9 cellular contexts compared by ENCODE assay signal in the genomic region with DNA sequence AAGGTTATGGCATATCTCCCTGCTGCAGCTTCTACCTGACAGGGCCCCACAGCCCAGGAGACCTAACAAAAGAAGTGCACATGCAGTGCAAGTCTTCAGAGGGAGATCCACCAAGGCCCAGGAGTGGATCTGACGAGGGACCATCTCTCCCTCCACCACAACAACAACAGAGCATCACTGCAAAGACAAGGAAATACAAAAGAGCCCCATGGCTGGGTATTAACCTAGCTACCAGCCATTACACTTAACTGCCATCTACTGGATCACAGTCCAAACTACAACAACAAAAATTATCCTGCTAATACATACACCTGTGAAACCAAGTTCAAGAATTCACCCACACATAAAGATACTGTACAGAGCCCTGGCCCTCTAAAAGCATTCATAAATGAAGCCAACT.
DNase-seq lines count a peak whose midpoint lies in the region; ATAC-seq, FAIRE-seq and TF ChIP-seq lines count a peak whose summit lies in the region.
"Had no signal": no experiment of that assay in that cellular context is flagged by ENCODE, and none has a peak within 500 bp of the region (broad histone marks: within the 10 kb centered on the region; RNA-seq: fewer than 3 reads in every experiment).

No MANE protein-coding gene starts in this region.

- H3K9me1 ChIP-seq in endothelial cell of umbilical vein (replicated peaks; ENCODE audit: control insufficient read depth, extremely low read depth, insufficient read depth, low read length): no peaks in the 10 kb centered on the region

- FAIRE-seq in endothelial cell of umbilical vein (lab: Jason Lieb, UNC): no peak

- H2AFZ ChIP-seq in KMS-11 (ENCODE audit: low read depth) (no peak overlapping the region), endothelial cell of umbilical vein (ENCODE audit: low read depth, low read length) (no peak overlapping the region)

- DNase-seq in AG09319 (ENCODE audit: extremely low read depth, low read depth): no peak
- DNase-seq in endothelial cell of umbilical vein (ENCODE audit: low read depth, low spot score): peak; percentile 21
- DNase-seq in inferior parietal cortex (ENCODE audit: extremely low spot score): no peak
- no peak for DNase-seq in activated naive CD4-positive, alpha-beta T cell (lab: John Stamatoyannopoulos, UW)
- DNase-seq in stimulated activated naive CD4-positive, alpha-beta T cell treated with Interleukin-2 at 50 U/mL for 16 hours (lab: John Stamatoyannopoulos, UW): no peak
- no peak for DNase-seq in right cardiac atrium
- DNase-seq: activated naive CD8-positive, alpha-beta T cell treated with anti-CD3 and anti-CD28 coated beads, Interleukin-2, amount 10 ng/mL, durations not matched to agents 7 days and 5 days had no signal

- H3K4me1 ChIP-seq in KMS-11 (ENCODE audit: low read depth, poor library complexity, severe bottlenecking): no peaks in the 10 kb centered on the region
- H3K4me1 ChIP-seq in endothelial cell of umbilical vein (ENCODE audit: control insufficient read depth, extremely low read depth, insufficient read depth, low read length): no peaks in the 10 kb centered on the region
- no peaks in the 10 kb centered on the region for H3K4me1 ChIP-seq in right cardiac atrium (ENCODE audit: control insufficient read depth, insufficient read depth, low read length)

- dilution Hi-C loops in endothelial cell of umbilical vein (cut with MboI; ENCODE audit: extremely low pct_ligation_motif_present, low sequenced_read_pairs): no loop called here

- POLR2A ChIA-PET in endothelial cell of umbilical vein (lab: Charles Lee): interaction anchor here (0.6 to 1.3 kb wide), 2 partner anchors 272 to 280 kb away, joined by 3 to 5 read pairs; a partner anchor contains a TSS

- no peak overlapping the region for H3K4me3 ChIP-seq in KMS-11 (IDR thresholded peaks at IDR 0.05; ENCODE audit: insufficient read depth, low read depth, low read length)
- H3K4me3 ChIP-seq in endothelial cell of umbilical vein (replicated peaks in 1 of 3; ENCODE audit: insufficient read depth in 1 of 3, low read depth in 1 of 3, low read length in 3 of 3): no peak overlapping the region
- no peak overlapping the region for H3K4me3 ChIP-seq in right cardiac atrium (ENCODE audit: low read length)

- H3K27me3 ChIP-seq in KMS-11 (ENCODE audit: insufficient read depth, low read depth): no peaks in the 10 kb centered on the region
- no peaks in the 10 kb centered on the region for H3K27me3 ChIP-seq in endothelial cell of umbilical vein (ENCODE audit: control insufficient read depth in 2 of 2, insufficient read depth in 2 of 2, low read length in 2 of 2)
- H3K27me3 ChIP-seq in right cardiac atrium (ENCODE audit: control insufficient read depth, insufficient read depth): no peaks in the 10 kb centered on the region

- H3K4me2 ChIP-seq in KMS-11 (no peak overlapping the region), endothelial cell of umbilical vein (ENCODE audit: insufficient read depth, low read length) (no peak overlapping the region)

- TF ChIP-seq POLR2A in endothelial cell of umbilical vein (IDR thresholded peaks at IDR 0.05; ENCODE audit: low read depth, low read length): no peak

- H3K79me2 ChIP-seq in KMS-11 (ENCODE audit: insufficient read depth, low read depth): no peaks in the 10 kb centered on the region
- H3K79me2 ChIP-seq in endothelial cell of umbilical vein (ENCODE audit: control insufficient read depth, insufficient read depth, low read length): no peaks in the 10 kb centered on the region

- no peaks in the 10 kb centered on the region for H3K9me3 ChIP-seq in endothelial cell of umbilical vein (replicated peaks; ENCODE audit: control insufficient read depth, insufficient read depth, low read length)
- no peaks in the 10 kb centered on the region for H3K9me3 ChIP-seq in right cardiac atrium (ENCODE audit: control insufficient read depth, low read length)

- H4K20me1 ChIP-seq in KMS-11 (ENCODE audit: insufficient read depth) (no peaks in the 10 kb centered on the region), endothelial cell of umbilical vein (replicated peaks; ENCODE audit: control insufficient read depth, extremely low read depth, insufficient read depth, low read length) (no peaks in the 10 kb centered on the region)

- WGBS in right cardiac atrium: 74% methylated on average over 1 of the region's 1 CpG

- intact Hi-C loops in endothelial cell of umbilical vein (cut with micrococcal nuclease) (loop anchor here (1.0 to 5.0 kb wide), 7 partner anchors 280 to 702 kb away; a partner anchor contains a TSS), right cardiac atrium (cut with DNase I) (no loop called here)

- TF ChIP-seq CTCF in AG09319 (IDR thresholded peaks at IDR 0.05; ENCODE audit: low read depth, low read length): peak; percentile 40
- TF ChIP-seq CTCF in KMS-11 (conservative IDR thresholded peaks at IDR 0.05; ENCODE audit: low read depth, low read length): peak; percentile 58
- TF ChIP-seq CTCF in endothelial cell of umbilical vein (IDR thresholded peaks at IDR 0.05; ENCODE audit: extremely low read depth in 1 of 2, insufficient read depth in 1 of 2, low read depth in 1 of 2, low read length in 2 of 2): peak; percentile 27 to 40

- no peak overlapping the region for H3K27ac ChIP-seq in KMS-11
- H3K27ac ChIP-seq in endothelial cell of umbilical vein (ENCODE audit: insufficient read depth, low read depth, low read length): no peak overlapping the region
- H3K27ac ChIP-seq in right cardiac atrium (ENCODE audit: low read length): no peak overlapping the region

- no peaks in the 10 kb centered on the region for H3K36me3 ChIP-seq in KMS-11 (ENCODE audit: insufficient read depth)
- H3K36me3 ChIP-seq in endothelial cell of umbilical vein (ENCODE audit: control insufficient read depth in 2 of 2, extremely low read depth in 1 of 2, insufficient read depth in 2 of 2, low read length in 2 of 2): no peaks in the 10 kb centered on the region

- BruUV-seq in endothelial cell of umbilical vein (replicated peaks; lab: Mats Ljungman, UMichigan): no TSS peak

- CTCF ChIA-PET in endothelial cell of umbilical vein (lab: Charles Lee): interaction anchor here (0.6 to 3.9 kb wide), 36 partner anchors 9 to 1398 kb away, joined by 3 to 38 read pairs (median 4); a partner anchor contains a TSS

- ATAC-seq in GM18909 (IDR thresholded peaks at IDR 0.05; ENCODE audit: poor library complexity, unreplicated experiment): peak; percentile 78
- ATAC-seq in right cardiac atrium: no peak

- no peak overlapping the region for H3K9ac ChIP-seq in KMS-11
- no peak overlapping the region for H3K9ac ChIP-seq in endothelial cell of umbilical vein (replicated peaks; ENCODE audit: extremely low read depth, insufficient read depth, low read length)

TF ChIP-seq in endothelial cell of umbilical vein, 7 proteins besides CTCF, POLR2A, EP300 and RAD21:
- TF ChIP-seq MYC (IDR thresholded peaks at IDR 0.05; ENCODE audit: low read depth, low read length) (no peak), GATA2 (IDR thresholded peaks at IDR 0.05; ENCODE audit: insufficient read depth, insufficient read length, low read depth, low read length) (no peak), FOS (IDR thresholded peaks at IDR 0.05; ENCODE audit: borderline replicate concordance, insufficient read depth, low read length) (no peak), EZH2 (IDR thresholded peaks at IDR 0.05; ENCODE audit: borderline replicate concordance, low read depth, low read length, severe bottlenecking) (no peak), JUN (IDR thresholded peaks at IDR 0.05; ENCODE audit: borderline replicate concordance, insufficient read depth, insufficient read length, low read depth) (no peak), POLR2AphosphoS5 (IDR thresholded peaks at IDR 0.05; ENCODE audit: insufficient read depth, low read depth, low read length) (no peak)
- TF ChIP-seq, protein P1, sequence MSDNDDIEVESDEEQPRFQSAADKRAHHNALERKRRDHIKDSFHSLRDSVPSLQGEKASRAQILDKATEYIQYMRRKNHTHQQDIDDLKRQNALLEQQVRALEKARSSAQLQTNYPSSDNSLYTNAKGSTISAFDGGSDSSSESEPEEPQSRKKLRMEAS (IDR thresholded peaks at IDR 0.05; ENCODE audit: insufficient read depth, insufficient read length): no peak
